Comparison of ENCODE assay signal across 8 cellular contexts in genomic region chr14:99271288-99271941, GRCh38. TPM values are rescaled to one million over a fixed set of nuclear protein-coding genes. Genes with fewer than 3 reads are reported as not detected.
DNase-seq lines count a peak whose midpoint lies in the region; ATAC-seq and TF ChIP-seq lines count a peak whose summit lies in the region.

No MANE protein-coding gene starts in this region.

- DNase-seq in NCI-H1092 treated with DMSO at 0.1 percent for 48 hours (lab: John Stamatoyannopoulos, UW) (peak; percentile 31), NCI-H1092 (lab: John Stamatoyannopoulos, UW) (no peak), T-helper 17 cell (no peak), hepatocyte (ENCODE audit: low spot score) (no peak), SIG-M5 treated with dmso at 0.1 percent for 504 hours (lab: John Stamatoyannopoulos, UW; ENCODE audit: unreplicated experiment) (no peak)

- TF ChIP-seq CTCF in hepatocyte (IDR thresholded peaks at IDR 0.05; ENCODE audit: poor library complexity), result no peak

- H3K27me3 Mint-ChIP-seq in T-helper 17 cell, result no peaks in the 10 kb centered on the region

- peaks cover 20% of the 10 kb centered on the region for H3K36me3 Mint-ChIP-seq in T-helper 17 cell (ENCODE audit: low read depth)

- peaks cover 15% of the 10 kb centered on the region for H3K4me1 ChIP-seq in hepatocyte (ENCODE audit: insufficient read depth)

- H3K9me3 ChIP-seq in T-helper 17 cell (ENCODE audit: control insufficient read depth, low read length, poor library complexity, severe bottlenecking) (no peaks in the 10 kb centered on the region), hepatocyte (ENCODE audit: low read depth) (no peaks in the 10 kb centered on the region)

- H3K4me3 ChIP-seq in hepatocyte (peak overlapping the region; percentile 74), skin epidermis (peak overlapping the region; percentile 51 to 67 (median 64))

- peak overlapping the region; percentile 47 for H3K27ac ChIP-seq in hepatocyte
- peak overlapping the region; percentile 80 to 99 (median 94) for H3K27ac ChIP-seq in skin epidermis

- no peaks in the 10 kb centered on the region for H4K20me1 ChIP-seq in hepatocyte (ENCODE audit: insufficient read depth, poor library complexity, severe bottlenecking)

- peak overlapping the region; percentile 82 for H2AFZ ChIP-seq in hepatocyte

- H3K9me2 ChIP-seq in hepatocyte (replicated peaks; ENCODE audit: insufficient read depth), result no peaks in the 10 kb centered on the region

- H3K36me3 ChIP-seq in hepatocyte (replicated peaks; ENCODE audit: insufficient read depth, low read depth), result no peaks in the 10 kb centered on the region

- peak overlapping the region; percentile 100 for H3K27ac Mint-ChIP-seq in T-helper 17 cell

- WGBS in hepatocyte (ENCODE audit: low lambda C conversion rate, missing lambda C conversion rate), result 1% methylated on average over 22 of the region's 27 CpGs

- peak overlapping the region; percentile 98 for H3K4me2 ChIP-seq in hepatocyte

- peaks cover 3% of the 10 kb centered on the region for H3K79me2 ChIP-seq in hepatocyte

- H3K4me3 Mint-ChIP-seq in T-helper 17 cell, result peak overlapping the region; percentile 99

- H3K4me1 Mint-ChIP-seq in T-helper 17 cell, result peaks cover 42% of the 10 kb centered on the region

- H3K27me3 ChIP-seq in hepatocyte, result peaks cover 17% of the 10 kb centered on the region

- ATAC-seq in T-helper 17 cell (no peak), HG03095 (IDR thresholded peaks at IDR 0.05; ENCODE audit: unreplicated experiment) (no peak), HG03135 (IDR thresholded peaks at IDR 0.05; ENCODE audit: unreplicated experiment) (no peak)

RNA-seq across cellular contexts. Expression of gene BCL11B, which starts 0.6 kb away (rescaled TPM):
- total RNA-seq in T-helper 17 cell, result 100 to 1,000 TPM; 167 to 174 TPM
- total RNA-seq in hepatocyte, result 1.8 and 3.2 TPM in 2 replicates
- 0.28 and 0.50 TPM in 2 replicates for polyA plus RNA-seq in hepatocyte

Comparison
In these comparisons a context has a peak if more than half of its experiments do, and no peak if none do; other contexts are left out.
1. RNA of gene BCL11B, which starts 0.6 kb away (total RNA-seq): 167 to 174 TPM in T-helper 17 cell; 1.8 to 3.2 TPM in hepatocyte; every median in the first group is over 10 times any median in the second.